Comparison of ENCODE assay signal across 32 cellular contexts in genomic region chr12:102365365-102365764, GRCh38.
"Had no signal": no experiment of that assay in that cellular context is flagged by ENCODE, and none has a peak within 500 bp of the region (broad histone marks: within the 10 kb centered on the region; RNA-seq: fewer than 3 reads in every experiment).

No MANE protein-coding gene starts in this region.

- ATAC-seq: activated naive CD4-positive, alpha-beta T cell treated with anti-CD3 and anti-CD28 coated beads, Interleukin-2, amount 50 U/mL, for 72 hours; activated naive CD8-positive, alpha-beta T cell treated with anti-CD3 and anti-CD28 coated beads, Interleukin-2, amount 50 U/mL, for 24 hours; activated T-cell treated with anti-CD3 and anti-CD28 coated beads, Interleukin-2, amount 50 U/mL, for 4 hours; activated T-cell treated with anti-CD3 and anti-CD28 coated beads, Interleukin-2, amount 50 U/mL, for 72 hours; activated T-helper 17 cell treated with anti-CD3 and anti-CD28 coated beads, Interleukin-2, amount 50 U/mL, for 72 hours; body of pancreas had no signal

- H3K4me3 ChIP-seq: adrenal gland, ascending aorta, body of pancreas, breast epithelium, cardiac muscle cell had no signal

- H3K27me3 ChIP-seq: adrenal gland, ascending aorta, body of pancreas, brain microvascular endothelial cell, breast epithelium, cardiac muscle cell had no signal

- DNase-seq: activated effector memory CD4-positive, alpha-beta T cell treated with anti-CD3 and anti-CD28 coated beads, Interleukin-2, amount 50 U/mL, for 16 hours; activated effector memory CD4-positive, alpha-beta T cell treated with Interleukin-2 at 50 U/mL for 16 hours; activated gamma-delta T cell; activated gamma-delta T cell treated with Interleukin-2 at 50 U/mL for 16 hours; activated naive CD4-positive, alpha-beta T cell; activated naive CD4-positive, alpha-beta T cell treated with anti-CD3 and anti-CD28 coated beads for 36 hours; activated naive CD4-positive, alpha-beta T cell treated with anti-CD3 and anti-CD28 coated beads, Interleukin-2, amount 10 ng/mL, durations not matched to agents 7 days and 5 days; activated naive CD4-positive, alpha-beta T cell treated with anti-CD3 and anti-CD28 coated beads, Interleukin-2, amount 50 U/mL, for 16 hours; activated naive CD4-positive, alpha-beta T cell treated with Interleukin-2 at 50 U/mL for 16 hours; activated naive CD8-positive, alpha-beta T cell treated with anti-CD3 and anti-CD28 coated beads for 36 hours; activated naive CD8-positive, alpha-beta T cell treated with anti-CD3 and anti-CD28 coated beads, Interleukin-2, amount 10 ng/mL, durations not matched to agents 7 days and 5 days; activated naive CD8-positive, alpha-beta T cell treated with anti-CD3 and anti-CD28 coated beads, Interleukin-2, amount 50 U/mL, for 24 hours; activated T-cell treated with anti-CD3 and anti-CD28 coated beads for 4 hours; activated T-cell treated with anti-CD3 and anti-CD28 coated beads, Interleukin-2, amount 50 U/mL, for 1 hour; activated T-cell treated with anti-CD3 and anti-CD28 coated beads, Interleukin-2, amount 50 U/mL, for 24 hours; activated T-cell treated with anti-CD3 and anti-CD28 coated beads, Interleukin-2, amount 50 U/mL, for 4 hours; activated T-cell treated with anti-CD3 and anti-CD28 coated beads, Interleukin-2, amount 50 U/mL, for 48 hours; activated T-cell treated with anti-CD3 and anti-CD28 coated beads, Interleukin-2, amount 50 U/mL, for 72 hours; adrenal gland; amniotic stem cell; amygdala; anterior cingulate cortex; body of pancreas; brain microvascular endothelial cell; caudate nucleus; central memory CD4-positive, alpha-beta T cell; cerebellar nuclear complex had no signal

- H3K27ac ChIP-seq: adrenal gland, ascending aorta, body of pancreas, brain microvascular endothelial cell, breast epithelium, cardiac muscle cell had no signal

- H3K4me1 ChIP-seq: adrenal gland, ascending aorta, body of pancreas, breast epithelium had no signal

- H3K36me3 ChIP-seq: adrenal gland, ascending aorta, brain microvascular endothelial cell, breast epithelium, cardiac muscle cell had no signal

- H3K9me3 ChIP-seq: adrenal gland, ascending aorta, body of pancreas, breast epithelium had no signal
